In the genomic region with DNA sequence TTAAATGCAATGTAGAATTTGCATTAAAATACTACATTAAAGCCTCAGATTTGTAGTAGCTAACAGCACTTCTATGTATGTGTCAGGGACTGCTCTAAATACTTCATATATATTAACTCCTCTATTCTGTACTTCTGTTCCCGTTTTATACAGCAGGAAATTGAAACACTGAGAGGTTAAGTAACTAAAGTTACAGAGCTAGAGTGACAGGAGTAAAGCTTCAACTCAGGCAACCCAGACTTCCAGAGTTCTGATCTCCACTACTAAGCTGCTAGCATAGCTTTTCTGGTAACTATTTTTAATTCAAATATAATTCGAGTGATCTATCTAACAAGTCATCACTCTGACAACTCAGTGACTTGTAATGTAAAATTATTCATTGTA, we compare ENCODE assay signal across 8 cellular contexts. TPM values are rescaled to one million over a fixed set of nuclear protein-coding genes. Genes with fewer than 3 reads are reported as not detected.
DNase-seq lines count a peak whose midpoint lies in the region; ATAC-seq, FAIRE-seq and TF ChIP-seq lines count a peak whose summit lies in the region.

No MANE protein-coding gene starts in this region.

- H3K27me3 ChIP-seq in BLaER1 (no peaks in the 10 kb centered on the region), WERI-Rb-1 (ENCODE audit: insufficient read depth, low read depth, severe bottlenecking) (no peaks in the 10 kb centered on the region), hepatocyte (no peaks in the 10 kb centered on the region)

- H3K4me1 ChIP-seq in BLaER1 (peaks cover 43% of the 10 kb centered on the region), hepatocyte (ENCODE audit: insufficient read depth) (no peaks in the 10 kb centered on the region)

- H3K27me3 Mint-ChIP-seq in stimulated activated naive CD8-positive, alpha-beta T cell treated with anti-CD3 and anti-CD28 coated beads, Interleukin-15, amount 100 ng/mL, for 72 hours = no peaks in the 10 kb centered on the region

- H3K36me3 ChIP-seq in BLaER1 (peaks cover under 1% of the 10 kb centered on the region; the same call in 1 of the 2 replicates), WERI-Rb-1 (no peaks in the 10 kb centered on the region), hepatocyte (replicated peaks; ENCODE audit: insufficient read depth, low read depth) (no peaks in the 10 kb centered on the region)

- H2AFZ ChIP-seq in hepatocyte = peak overlapping the region; percentile 76

- H3K4me1 Mint-ChIP-seq in stimulated activated naive CD8-positive, alpha-beta T cell treated with anti-CD3 and anti-CD28 coated beads, Interleukin-15, amount 100 ng/mL, for 72 hours = peaks cover 15% of the 10 kb centered on the region

- peaks cover 89% of the 10 kb centered on the region for H3K79me2 ChIP-seq in hepatocyte

- peak overlapping the region; percentile 78 for H3K9ac ChIP-seq in BLaER1

- peak overlapping the region in 1 of 2 donors; percentile 94 for H3K27ac Mint-ChIP-seq in stimulated activated naive CD8-positive, alpha-beta T cell treated with anti-CD3 and anti-CD28 coated beads, Interleukin-15, amount 100 ng/mL, for 72 hours

- 28% methylated on average over 2 of the region's 2 CpGs for WGBS in hepatocyte (ENCODE audit: low lambda C conversion rate, missing lambda C conversion rate)

- ATAC-seq in GM21723 (IDR thresholded peaks at IDR 0.05; ENCODE audit: unreplicated experiment) = peak; percentile 4
- ATAC-seq in stimulated activated naive CD8-positive, alpha-beta T cell treated with anti-CD3 and anti-CD28 coated beads, Interleukin-15, amount 100 ng/mL, for 72 hours = no peak

- TF ChIP-seq CTCF in WERI-Rb-1 (IDR thresholded peaks at IDR 0.05; ENCODE audit: low read depth, low read length) = no peak
- no peak for TF ChIP-seq CTCF in hepatocyte (IDR thresholded peaks at IDR 0.05; ENCODE audit: poor library complexity)

- H3K4me2 ChIP-seq in BLaER1 (peak overlapping the region; percentile 92), hepatocyte (peak overlapping the region; percentile 74)

- H3K9me2 ChIP-seq in hepatocyte (replicated peaks; ENCODE audit: insufficient read depth) = no peaks in the 10 kb centered on the region

- DNase-seq in WERI-Rb-1 = no peak
- DNase-seq in hepatocyte (ENCODE audit: low spot score) = no peak
- no peak for DNase-seq in stimulated activated naive CD8-positive, alpha-beta T cell treated with anti-CD3 and anti-CD28 coated beads, Interleukin-15, amount 100 ng/mL, for 72 hours
- no peak for DNase-seq in HT-29 (ENCODE audit: low spot score)
- DNase-seq in stimulated activated CD4-positive, alpha-beta T cell treated with anti-CD3 and anti-CD28 coated beads, Interleukin-4, amount 100 ng/mL, for 4 hours = no peak
- DNase-seq in HTR-8/SVneo (ENCODE audit: insufficient read length, low spot score) = no peak

- H3K4me3 Mint-ChIP-seq in stimulated activated naive CD8-positive, alpha-beta T cell treated with anti-CD3 and anti-CD28 coated beads, Interleukin-15, amount 100 ng/mL, for 72 hours = peak overlapping the region; percentile 96 to 99

- FAIRE-seq in HTR-8/SVneo (lab: Jason Lieb, UNC) = no peak

- H3K9me3 ChIP-seq in BLaER1 (no peaks in the 10 kb centered on the region), WERI-Rb-1 (ENCODE audit: severe bottlenecking) (no peaks in the 10 kb centered on the region), hepatocyte (ENCODE audit: low read depth) (no peaks in the 10 kb centered on the region)

- H3K27ac ChIP-seq in BLaER1 = peak overlapping the region; percentile 63
- H3K27ac ChIP-seq in WERI-Rb-1 = peak overlapping the region; percentile 64
- no peak overlapping the region for H3K27ac ChIP-seq in hepatocyte

- H3K4me3 ChIP-seq in BLaER1 (peak overlapping the region; percentile 71), WERI-Rb-1 (ENCODE audit: low read depth, low read length) (peak overlapping the region; percentile 93), hepatocyte (peak overlapping the region; percentile 48)

- no peaks in the 10 kb centered on the region for H3K9me3 Mint-ChIP-seq in stimulated activated naive CD8-positive, alpha-beta T cell treated with anti-CD3 and anti-CD28 coated beads, Interleukin-15, amount 100 ng/mL, for 72 hours

- H4K20me1 ChIP-seq in BLaER1 = peaks cover 15% of the 10 kb centered on the region
- peaks cover 30% of the 10 kb centered on the region for H4K20me1 ChIP-seq in hepatocyte (ENCODE audit: insufficient read depth, poor library complexity, severe bottlenecking)

RNA-seq across cellular contexts. Expression of a gene that starts 0.6 kb away (rescaled TPM):
- total RNA-seq in hepatocyte = 48.8 and 57.0 TPM in 2 replicates
- 9.1 and 9.3 TPM in 2 replicates for polyA plus RNA-seq in hepatocyte
- total RNA-seq in HT-29 (2014; rRNA removed; shearing (Covaris generic)) = 23.1 and 26.0 TPM in 2 replicates
